30 cellular contexts compared by ENCODE assay signal in genomic region chr16:82668094-82668493, GRCh38. TPM values are rescaled to one million over a fixed set of nuclear protein-coding genes. Genes with fewer than 3 reads are reported as not detected.
"Had no signal": no experiment of that assay in that cellular context is flagged by ENCODE, and none has a peak within 500 bp of the region (broad histone marks: within the 10 kb centered on the region; RNA-seq: fewer than 3 reads in every experiment).

No MANE protein-coding gene starts in this region.

- H3K4me3 ChIP-seq: left lung, lower lobe of right lung, neural progenitor cell, psoas muscle, right lobe of liver, smooth muscle cell, tibial nerve, uterus had no signal

- H3K36me3 Mint-ChIP-seq: immature natural killer cell; mesothelial cell of epicardium; naive B cell; natural killer cell; neural progenitor cell; stimulated activated memory B cell treated with anti-CD40 and anti-IgM and Interleukin-4, amounts not matched to agents 10 μg/mL and 1 μg/mL and 100 μg/mL, for 72 hours; type B pancreatic cell had no signal

- H3K4me1 Mint-ChIP-seq: immature natural killer cell; mesothelial cell of epicardium; naive B cell; natural killer cell; neural progenitor cell; stimulated activated memory B cell treated with anti-CD40 and anti-IgM and Interleukin-4, amounts not matched to agents 10 μg/mL and 1 μg/mL and 100 μg/mL, for 72 hours had no signal

- H3K9ac ChIP-seq: neural progenitor cell, parathyroid adenoma had no signal

- DNase-seq: hypothalamus; immature natural killer cell; kidney; left colon; left lung; lower lobe of right lung; mammary epithelial cell; mesenchymal stem cell; naive B cell; natural killer cell; nephron progenitor cell; occipital lobe; psoas muscle; right lobe of liver; stimulated activated CD4-positive, alpha-beta T cell treated with anti-CD3 and anti-CD28 coated beads, Interleukin-1b, Interleukin-23, amount 100 ng/mL, for 48 hours; stimulated activated CD4-positive, alpha-beta T cell treated with anti-CD3 and anti-CD28 coated beads, Interleukin-2, amount 100 ng/mL, for 48 hours; stimulated activated CD4-positive, alpha-beta T cell treated with anti-CD3 and anti-CD28 coated beads, Interleukin-4, amount 100 ng/mL, for 4 hours; stimulated activated CD8-positive, alpha-beta memory T cell treated with anti-CD3 and anti-CD28 coated beads, Interleukin-4, amount 100 ng/mL, for 48 hours; stimulated activated naive CD4-positive, alpha-beta T cell treated with Interleukin-2 at 50 U/mL for 16 hours; stimulated activated naive CD8-positive, alpha-beta T cell treated with anti-CD3 and anti-CD28 coated beads, Interleukin-15, amount 100 ng/mL, for 72 hours; substantia nigra; uterus had no signal

- H3K27ac Mint-ChIP-seq: immature natural killer cell; mesothelial cell of epicardium; naive B cell; natural killer cell; nephron progenitor cell; neural progenitor cell; stimulated activated memory B cell treated with anti-CD40 and anti-IgM and Interleukin-4, amounts not matched to agents 10 μg/mL and 1 μg/mL and 100 μg/mL, for 72 hours; type B pancreatic cell had no signal

- H3K36me3 ChIP-seq: left lung, lower lobe of right lung, neural progenitor cell, neutrophil, right lobe of liver, tibial nerve, uterus had no signal

- H3K27me3 Mint-ChIP-seq: type B pancreatic cell had no signal

- ATAC-seq: left colon; left lung; lower lobe of right lung; natural killer cell; right lobe of liver; stimulated activated memory B cell treated with anti-CD40 and anti-IgM and Interleukin-4, amounts not matched to agents 10 μg/mL and 1 μg/mL and 100 μg/mL, for 72 hours; stimulated activated naive CD8-positive, alpha-beta T cell treated with anti-CD3 and anti-CD28 coated beads, Interleukin-15, amount 100 ng/mL, for 72 hours had no signal

- H3K27me3 ChIP-seq: left lung, neural progenitor cell, neutrophil, right lobe of liver, tibial nerve, uterus had no signal

- H3K9me3 Mint-ChIP-seq: mesothelial cell of epicardium; natural killer cell; nephron progenitor cell; neural progenitor cell; stimulated activated memory B cell treated with anti-CD40 and anti-IgM and Interleukin-4, amounts not matched to agents 10 μg/mL and 1 μg/mL and 100 μg/mL, for 72 hours; stimulated activated naive CD8-positive, alpha-beta T cell treated with anti-CD3 and anti-CD28 coated beads, Interleukin-15, amount 100 ng/mL, for 72 hours; type B pancreatic cell had no signal

- H3K4me1 ChIP-seq: left lung, lower lobe of right lung, neural progenitor cell, parathyroid adenoma, psoas muscle, right lobe of liver, tibial nerve, uterus had no signal

- H3K27ac ChIP-seq: left lung, lower lobe of right lung, neural progenitor cell, neutrophil, parathyroid adenoma, psoas muscle, right lobe of liver, tibial nerve, uterus had no signal

- H3K9me3 ChIP-seq: left lung, lower lobe of right lung, neutrophil, psoas muscle, right lobe of liver, uterus had no signal

- H3K4me3 Mint-ChIP-seq: immature natural killer cell; mesothelial cell of epicardium; naive B cell; natural killer cell; nephron progenitor cell; neural progenitor cell; stimulated activated memory B cell treated with anti-CD40 and anti-IgM and Interleukin-4, amounts not matched to agents 10 μg/mL and 1 μg/mL and 100 μg/mL, for 72 hours; stimulated activated naive CD8-positive, alpha-beta T cell treated with anti-CD3 and anti-CD28 coated beads, Interleukin-15, amount 100 ng/mL, for 72 hours; type B pancreatic cell had no signal

RNA-seq across cellular contexts. Expression of gene CDH13, which starts 41.3 kb away (rescaled TPM):
- total RNA-seq: natural killer cell had no signal
- polyA plus RNA-seq: immature natural killer cell had no signal
